ENCODE assay signal across 16 cellular contexts in the genomic region with DNA sequence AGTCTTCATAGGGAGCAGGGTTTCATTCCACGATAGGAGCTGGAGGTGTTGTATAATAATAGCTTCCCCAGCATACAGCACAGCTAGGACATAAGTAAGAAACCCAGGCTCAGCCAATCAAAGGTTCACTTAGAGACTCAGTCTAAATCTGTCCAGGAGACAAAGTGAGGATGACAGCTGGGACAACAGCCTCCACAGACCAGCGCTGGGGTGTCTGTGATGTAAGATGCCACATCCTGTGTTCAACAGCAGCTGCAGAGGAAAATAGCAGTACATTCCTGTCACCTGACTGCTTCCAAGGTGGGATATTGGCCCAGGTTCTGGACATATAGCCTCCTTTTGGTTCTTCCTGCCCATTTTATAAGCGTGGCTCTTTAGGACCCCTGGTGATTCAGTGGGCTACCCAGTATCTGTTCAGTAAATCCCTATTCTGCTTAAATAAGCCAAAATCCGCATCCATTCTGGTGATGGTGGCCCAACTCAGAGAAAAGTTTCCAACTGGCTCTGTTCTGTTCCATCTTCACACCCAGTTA.
A peak's percentile ranks its signal among the peaks of the same experiment; 100 is the strongest.
DNase-seq lines count a peak whose midpoint lies in the region; ATAC-seq and TF ChIP-seq lines count a peak whose summit lies in the region.
"Had no signal": no experiment of that assay in that cellular context is flagged by ENCODE, and none has a peak within 500 bp of the region (broad histone marks: within the 10 kb centered on the region; RNA-seq: fewer than 3 reads in every experiment).

No MANE protein-coding gene starts in this region.

- no peak overlapping the region for H3K27ac ChIP-seq in upper lobe of right lung
- H3K27ac ChIP-seq: testis had no signal

- no peaks in the 10 kb centered on the region for H3K27me3 Mint-ChIP-seq in activated naive CD4-positive, alpha-beta T cell treated with anti-CD3 and anti-CD28 coated beads, Interleukin-2, amount 10 ng/mL, durations not matched to agents 7 days and 5 days
- H3K27me3 Mint-ChIP-seq in central memory CD8-positive, alpha-beta T cell, result no peaks in the 10 kb centered on the region

- TF ChIP-seq CTCF in upper lobe of right lung (IDR thresholded peaks at IDR 0.05), result no peak

- H3K9me3 Mint-ChIP-seq in activated naive CD4-positive, alpha-beta T cell treated with anti-CD3 and anti-CD28 coated beads, Interleukin-2, amount 10 ng/mL, durations not matched to agents 7 days and 5 days, result no peaks in the 10 kb centered on the region
- H3K9me3 Mint-ChIP-seq in central memory CD8-positive, alpha-beta T cell, result no peaks in the 10 kb centered on the region
- H3K9me3 Mint-ChIP-seq: activated naive CD4-positive, alpha-beta T cell treated with anti-CD3 and anti-CD28 coated beads, Interleukin-2, amount 50 U/mL, for 72 hours had no signal

- H3K36me3 ChIP-seq in upper lobe of right lung, result no peaks in the 10 kb centered on the region

- no peak overlapping the region for H3K4me3 ChIP-seq in upper lobe of right lung
- H3K4me3 ChIP-seq: testis had no signal

- no peaks in the 10 kb centered on the region for H3K9me3 ChIP-seq in upper lobe of right lung
- H3K9me3 ChIP-seq: testis had no signal

- peaks cover 4% of the 10 kb centered on the region for H3K36me3 Mint-ChIP-seq in activated naive CD4-positive, alpha-beta T cell treated with anti-CD3 and anti-CD28 coated beads, Interleukin-2, amount 10 ng/mL, durations not matched to agents 7 days and 5 days
- H3K36me3 Mint-ChIP-seq in central memory CD8-positive, alpha-beta T cell (ENCODE audit: insufficient read depth), result no peaks in the 10 kb centered on the region
- H3K36me3 Mint-ChIP-seq: activated naive CD4-positive, alpha-beta T cell treated with anti-CD3 and anti-CD28 coated beads, Interleukin-2, amount 50 U/mL, for 72 hours had no signal

- H3K4me3 Mint-ChIP-seq in activated naive CD4-positive, alpha-beta T cell treated with anti-CD3 and anti-CD28 coated beads, Interleukin-2, amount 10 ng/mL, durations not matched to agents 7 days and 5 days, result no peak overlapping the region
- peak overlapping the region; percentile 56 for H3K4me3 Mint-ChIP-seq in central memory CD8-positive, alpha-beta T cell

- peak overlapping the region; percentile 42 for H3K27ac Mint-ChIP-seq in activated naive CD4-positive, alpha-beta T cell treated with anti-CD3 and anti-CD28 coated beads, Interleukin-2, amount 10 ng/mL, durations not matched to agents 7 days and 5 days
- peak overlapping the region; percentile 85 for H3K27ac Mint-ChIP-seq in central memory CD8-positive, alpha-beta T cell (ENCODE audit: low read depth)
- H3K27ac Mint-ChIP-seq: activated naive CD4-positive, alpha-beta T cell treated with anti-CD3 and anti-CD28 coated beads, Interleukin-2, amount 50 U/mL, for 72 hours had no signal

- ATAC-seq in central memory CD8-positive, alpha-beta T cell (replicated peaks; ENCODE audit: extremely low read depth, poor library complexity, severe bottlenecking), result peak; percentile 85
- no peak for ATAC-seq in upper lobe of right lung
- ATAC-seq in GM18868 (IDR thresholded peaks at IDR 0.05; ENCODE audit: unreplicated experiment), result no peak

- no peaks in the 10 kb centered on the region for H3K27me3 ChIP-seq in upper lobe of right lung
- H3K27me3 ChIP-seq: testis had no signal

- peak; percentile 65 for DNase-seq in activated naive CD4-positive, alpha-beta T cell treated with anti-CD3 and anti-CD28 coated beads, Interleukin-2, amount 10 ng/mL, durations not matched to agents 7 days and 5 days
- no peak for DNase-seq in activated naive CD4-positive, alpha-beta T cell treated with Interleukin-2 at 50 U/mL for 16 hours
- DNase-seq in NCI-H1694 treated with DMSO at 0.1 percent for 48 hours (lab: John Stamatoyannopoulos, UW) (peak; percentile 21), superior temporal gyrus (ENCODE audit: extremely low spot score) (peak; percentile 40), GDM1 (lab: John Stamatoyannopoulos, UW) (no peak), upper lobe of right lung (no peak)
- no peak for DNase-seq in central memory CD8-positive, alpha-beta T cell (ENCODE audit: low spot score in 2 of 2)
- DNase-seq: HCEC 1CT; mesenchymal stem cell; NCI-H2081; NCI-H526; retina; stimulated activated CD4-positive, alpha-beta T cell treated with anti-CD3 and anti-CD28 coated beads, Interleukin-1b, Interleukin-23, amount 100 ng/mL, for 48 hours; testis had no signal

- CTCF ChIA-PET in activated naive CD4-positive, alpha-beta T cell treated with anti-CD3 and anti-CD28 coated beads, Interleukin-2, amount 10 ng/mL, durations not matched to agents 7 days and 5 days (lab: Charles Lee), result interaction anchor here (0.9 to 1.8 kb wide), 2 partner anchors 8 to 17 kb away, joined by 4 to 6 read pairs; no protein-coding TSS in a partner anchor

- peaks cover 64% of the 10 kb centered on the region for H3K4me1 Mint-ChIP-seq in activated naive CD4-positive, alpha-beta T cell treated with anti-CD3 and anti-CD28 coated beads, Interleukin-2, amount 10 ng/mL, durations not matched to agents 7 days and 5 days
- peaks cover 70% of the 10 kb centered on the region for H3K4me1 Mint-ChIP-seq in central memory CD8-positive, alpha-beta T cell

- intact Hi-C loops in upper lobe of right lung (cut with DNase I), result no loop called here

- no peaks in the 10 kb centered on the region for H3K4me1 ChIP-seq in upper lobe of right lung
- H3K4me1 ChIP-seq: testis had no signal

Comparison
In these comparisons a context has a peak if more than half of its experiments do, and no peak if none do; other contexts are left out.
1. DNase-seq: peak in activated naive CD4-positive, alpha-beta T cell treated with anti-CD3 and anti-CD28 coated beads, Interleukin-2, amount 10 ng/mL, durations not matched to agents 7 days and 5 days (single experiment), NCI-H1694 treated with DMSO at 0.1 percent for 48 hours (single experiment) and superior temporal gyrus (single experiment); none in activated naive CD4-positive, alpha-beta T cell treated with Interleukin-2 at 50 U/mL for 16 hours (single experiment), central memory CD8-positive, alpha-beta T cell (0 of 2), GDM1 (single experiment) and upper lobe of right lung (single experiment).